In genomic region chrX:2424317-2424716, GRCh38 we compare ENCODE assay signal across 32 cellular contexts.
"Had no signal": no experiment of that assay in that cellular context is flagged by ENCODE, and none has a peak within 500 bp of the region (broad histone marks: within the 10 kb centered on the region; RNA-seq: fewer than 3 reads in every experiment).

No MANE protein-coding gene starts in this region.

- H3K4me1 Mint-ChIP-seq: activated CD4-positive, alpha-beta T cell treated with anti-CD3 and anti-CD28 coated beads for 36 hours; activated CD4-positive, alpha-beta T cell treated with anti-CD3 and anti-CD28 coated beads, Interleukin-2, amount 10 ng/mL, durations not matched to agents 24 days and 14 days; activated CD8-positive, alpha-beta memory T cell treated with anti-CD3 and anti-CD28 coated beads, Interleukin-2, amount 10 ng/mL, durations not matched to agents 7 days and 5 days; activated naive CD4-positive, alpha-beta T cell treated with anti-CD3 and anti-CD28 coated beads, Interleukin-2, amount 50 U/mL, for 24 hours; activated naive CD8-positive, alpha-beta T cell treated with anti-CD3 and anti-CD28 coated beads for 36 hours; activated naive CD8-positive, alpha-beta T cell treated with anti-CD3 and anti-CD28 coated beads, Interleukin-2, amount 50 U/mL, for 24 hours had no signal

- ATAC-seq: activated CD4-positive, alpha-beta T cell treated with anti-CD3 and anti-CD28 coated beads for 36 hours; activated CD4-positive, CD25-positive, alpha-beta regulatory T cell treated with anti-CD3 and anti-CD28 coated beads, Interleukin-2, amount 50 U/mL, for 24 hours; activated CD8-positive, alpha-beta memory T cell treated with anti-CD3 and anti-CD28 coated beads, Interleukin-2, amount 10 ng/mL, durations not matched to agents 7 days and 5 days; activated CD8-positive, alpha-beta T cell treated with anti-CD3 and anti-CD28 coated beads, Interleukin-2, amount 10 ng/mL, durations not matched to agents 7 days and 5 days; activated naive CD8-positive, alpha-beta T cell treated with anti-CD3 and anti-CD28 coated beads, Interleukin-2, amount 50 U/mL, for 24 hours; body of pancreas; effector memory CD8-positive, alpha-beta T cell; gastroesophageal sphincter; WTC11 had no signal

- H3K27me3 Mint-ChIP-seq: activated CD4-positive, alpha-beta memory T cell treated with anti-CD3 and anti-CD28 coated beads for 36 hours; activated CD4-positive, alpha-beta T cell treated with anti-CD3 and anti-CD28 coated beads for 36 hours; activated CD4-positive, alpha-beta T cell treated with anti-CD3 and anti-CD28 coated beads, Interleukin-2, amount 10 ng/mL, durations not matched to agents 24 days and 14 days; activated CD8-positive, alpha-beta memory T cell treated with anti-CD3 and anti-CD28 coated beads, Interleukin-2, amount 10 ng/mL, durations not matched to agents 7 days and 5 days; activated naive CD4-positive, alpha-beta T cell treated with anti-CD3 and anti-CD28 coated beads, Interleukin-2, amount 50 U/mL, for 24 hours; activated naive CD8-positive, alpha-beta T cell treated with anti-CD3 and anti-CD28 coated beads for 36 hours; activated naive CD8-positive, alpha-beta T cell treated with anti-CD3 and anti-CD28 coated beads, Interleukin-2, amount 50 U/mL, for 24 hours; effector memory CD8-positive, alpha-beta T cell had no signal

- H3K4me3 ChIP-seq: adrenal gland, body of pancreas, esophagus muscularis mucosa, gastroesophageal sphincter had no signal

- H3K4me1 ChIP-seq: adrenal gland, esophagus muscularis mucosa, gastroesophageal sphincter had no signal

- H3K27me3 ChIP-seq: adrenal gland, body of pancreas, esophagus muscularis mucosa, gastroesophageal sphincter had no signal

- H3K9me3 ChIP-seq: adrenal gland, body of pancreas, gastroesophageal sphincter had no signal

- H3K27ac Mint-ChIP-seq: activated CD4-positive, alpha-beta memory T cell treated with anti-CD3 and anti-CD28 coated beads for 36 hours; activated CD4-positive, alpha-beta T cell treated with anti-CD3 and anti-CD28 coated beads for 36 hours; activated CD4-positive, alpha-beta T cell treated with anti-CD3 and anti-CD28 coated beads, Interleukin-2, amount 10 ng/mL, durations not matched to agents 24 days and 14 days; activated CD8-positive, alpha-beta memory T cell treated with anti-CD3 and anti-CD28 coated beads, Interleukin-2, amount 10 ng/mL, durations not matched to agents 7 days and 5 days; activated CD8-positive, alpha-beta T cell treated with anti-CD3 and anti-CD28 coated beads, Interleukin-2, amount 10 ng/mL, durations not matched to agents 7 days and 5 days; activated naive CD4-positive, alpha-beta T cell treated with anti-CD3 and anti-CD28 coated beads for 36 hours; activated naive CD4-positive, alpha-beta T cell treated with anti-CD3 and anti-CD28 coated beads, Interleukin-2, amount 50 U/mL, for 24 hours; activated naive CD8-positive, alpha-beta T cell treated with anti-CD3 and anti-CD28 coated beads for 36 hours; activated T-helper 1 cell treated with anti-CD3 and anti-CD28 coated beads, Interleukin-12 subunit alpha, Interleukin-12 subunit beta, Interleukin-2, Interleukin-4 antibody, amounts not matched to agents 30 ng/mL and 10 ng/mL and 1 ng/mL, durations not matched to agents 14 hours and 24 hours and 36 hours; activated T-helper 2 cell treated with anti-CD3 and anti-CD28 coated beads, Interferon-gamma antibody, Interleukin-2, Interleukin-4, amounts not matched to agents 10 μg/mL and 5 μg/mL and 100 μg/mL, durations not matched to agents 14 hours and 24 hours and 36 hours; WTC11 had no signal

- DNase-seq: activated CD4-positive, alpha-beta memory T cell treated with anti-CD3 and anti-CD28 coated beads for 36 hours; activated CD4-positive, alpha-beta T cell treated with anti-CD3 and anti-CD28 coated beads for 36 hours; activated CD4-positive, alpha-beta T cell treated with anti-CD3 and anti-CD28 coated beads, Interleukin-2, amount 10 ng/mL, durations not matched to agents 24 days and 14 days; activated CD8-positive, alpha-beta memory T cell treated with anti-CD3 and anti-CD28 coated beads, Interleukin-2, amount 10 ng/mL, durations not matched to agents 7 days and 5 days; activated CD8-positive, alpha-beta memory T cell treated with anti-CD3 and anti-CD28 coated beads, Interleukin-2, amount 50 U/mL, for 4 hours; activated CD8-positive, alpha-beta T cell treated with anti-CD3 and anti-CD28 coated beads, Interleukin-2, amount 10 ng/mL, durations not matched to agents 7 days and 5 days; activated effector memory CD4-positive, alpha-beta T cell treated with anti-CD3 and anti-CD28 coated beads, Interleukin-2, amount 50 U/mL, for 16 hours; activated naive CD4-positive, alpha-beta T cell treated with anti-CD3 and anti-CD28 coated beads for 36 hours; activated naive CD8-positive, alpha-beta T cell treated with anti-CD3 and anti-CD28 coated beads for 36 hours; activated naive CD8-positive, alpha-beta T cell treated with anti-CD3 and anti-CD28 coated beads, Interleukin-2, amount 50 U/mL, for 24 hours; activated T-cell treated with anti-CD3 and anti-CD28 coated beads, Interleukin-2, amount 50 U/mL, for 1 hour; activated T-cell treated with anti-CD3 and anti-CD28 coated beads, Interleukin-2, amount 50 U/mL, for 48 hours; adrenal gland; amygdala; aorta; body of pancreas; caudate nucleus; cortex of kidney; dermis blood vessel endothelial cell; effector CD4-positive, alpha-beta T cell; effector memory CD8-positive, alpha-beta T cell; erythroblast; foreskin melanocyte; T-helper 2 cell had no signal

- H3K27ac ChIP-seq: adrenal gland, body of pancreas, esophagus muscularis mucosa, gastroesophageal sphincter, VCaP had no signal

- H3K4me3 Mint-ChIP-seq: activated CD4-positive, alpha-beta memory T cell treated with anti-CD3 and anti-CD28 coated beads for 36 hours; activated CD4-positive, alpha-beta T cell treated with anti-CD3 and anti-CD28 coated beads for 36 hours; activated CD4-positive, alpha-beta T cell treated with anti-CD3 and anti-CD28 coated beads, Interleukin-2, amount 10 ng/mL, durations not matched to agents 24 days and 14 days; activated CD8-positive, alpha-beta memory T cell treated with anti-CD3 and anti-CD28 coated beads, Interleukin-2, amount 10 ng/mL, durations not matched to agents 7 days and 5 days; activated CD8-positive, alpha-beta T cell treated with anti-CD3 and anti-CD28 coated beads, Interleukin-2, amount 10 ng/mL, durations not matched to agents 7 days and 5 days; activated naive CD4-positive, alpha-beta T cell treated with anti-CD3 and anti-CD28 coated beads for 36 hours; activated naive CD4-positive, alpha-beta T cell treated with anti-CD3 and anti-CD28 coated beads, Interleukin-2, amount 50 U/mL, for 24 hours; activated naive CD8-positive, alpha-beta T cell treated with anti-CD3 and anti-CD28 coated beads for 36 hours; activated naive CD8-positive, alpha-beta T cell treated with anti-CD3 and anti-CD28 coated beads, Interleukin-2, amount 50 U/mL, for 24 hours; activated T-helper 1 cell treated with anti-CD3 and anti-CD28 coated beads, Interleukin-12 subunit alpha, Interleukin-12 subunit beta, Interleukin-2, Interleukin-4 antibody, amounts not matched to agents 30 ng/mL and 10 ng/mL and 1 ng/mL, durations not matched to agents 14 hours and 24 hours and 36 hours; effector memory CD8-positive, alpha-beta T cell; WTC11 had no signal
